Comparison of ENCODE assay signal across 19 cellular contexts in genomic region chr16:54879681-54880080, GRCh38. TPM values are rescaled to one million over a fixed set of nuclear protein-coding genes. Genes with fewer than 3 reads are reported as not detected.
DNase-seq lines count a peak whose midpoint lies in the region; ATAC-seq and TF ChIP-seq lines count a peak whose summit lies in the region.
"Had no signal": no experiment of that assay in that cellular context is flagged by ENCODE, and none has a peak within 500 bp of the region (broad histone marks: within the 10 kb centered on the region; RNA-seq: fewer than 3 reads in every experiment).

No MANE protein-coding gene starts in this region.

- intact Hi-C loops in sciatic nerve (cut with DNase I), result no loop called here

- no peak for ATAC-seq in HG02970 (IDR thresholded peaks at IDR 0.05; ENCODE audit: low FRiP score, unreplicated experiment)
- no peak for ATAC-seq in sciatic nerve

- DNase-seq in AG10803 (ENCODE audit: low read depth) (peak; percentile 6), M059J (ENCODE audit: low read depth) (peak; percentile 1), fibroblast of mammary gland (ENCODE audit: low read depth) (peak; percentile 3), kidney tubule cell (ENCODE audit: low spot score) (peak; percentile 65), sciatic nerve (ENCODE audit: low spot score) (no peak)
- DNase-seq in effector CD8-positive, alpha-beta T cell (lab: John Stamatoyannopoulos, UW), result no peak
- DNase-seq: AML-193, DMS79 treated with DMSO at 0.1 percent for 48 hours, GDM1, GOT3, KBM-7, NCI-H1417, NCI-H187 treated with DMSO at 0.1 percent for 48 hours, NCI-H2227 treated with DMSO at 0.1 percent for 48 hours, NCI-H510A treated with DMSO at 0.1 percent for 48 hours, OCI-M1, RPMI8226, SIG-M5 had no signal

- H3K4me3 ChIP-seq in AG10803 (ENCODE audit: low read length) (no peak overlapping the region), fibroblast of mammary gland (ENCODE audit: control insufficient read depth, low read depth, low read length) (no peak overlapping the region)

- TF ChIP-seq CTCF in AG10803 (conservative IDR thresholded peaks at IDR 0.05; ENCODE audit: low read length), result no peak
- TF ChIP-seq CTCF in fibroblast of mammary gland (conservative IDR thresholded peaks at IDR 0.05; ENCODE audit: control insufficient read depth, insufficient read depth, low read depth, low read length), result no peak

RNA-seq across cellular contexts. Expression of gene IRX5, which starts 51.0 kb away (rescaled TPM):
- 1.2 and 3.9 TPM in 2 replicates for total RNA-seq in M059J (2014; rRNA removed; shearing (Covaris generic))
- total RNA-seq in sciatic nerve, result 0.13 TPM

Comparison
In these comparisons a context has a peak if more than half of its experiments do, and no peak if none do; other contexts are left out.
1. DNase-seq: peak in AG10803 (single experiment), M059J (single experiment), fibroblast of mammary gland (single experiment) and kidney tubule cell (single experiment); none in sciatic nerve (single experiment) and effector CD8-positive, alpha-beta T cell (single experiment).